ENCODE assay signal across 6 cellular contexts in the genomic region with DNA sequence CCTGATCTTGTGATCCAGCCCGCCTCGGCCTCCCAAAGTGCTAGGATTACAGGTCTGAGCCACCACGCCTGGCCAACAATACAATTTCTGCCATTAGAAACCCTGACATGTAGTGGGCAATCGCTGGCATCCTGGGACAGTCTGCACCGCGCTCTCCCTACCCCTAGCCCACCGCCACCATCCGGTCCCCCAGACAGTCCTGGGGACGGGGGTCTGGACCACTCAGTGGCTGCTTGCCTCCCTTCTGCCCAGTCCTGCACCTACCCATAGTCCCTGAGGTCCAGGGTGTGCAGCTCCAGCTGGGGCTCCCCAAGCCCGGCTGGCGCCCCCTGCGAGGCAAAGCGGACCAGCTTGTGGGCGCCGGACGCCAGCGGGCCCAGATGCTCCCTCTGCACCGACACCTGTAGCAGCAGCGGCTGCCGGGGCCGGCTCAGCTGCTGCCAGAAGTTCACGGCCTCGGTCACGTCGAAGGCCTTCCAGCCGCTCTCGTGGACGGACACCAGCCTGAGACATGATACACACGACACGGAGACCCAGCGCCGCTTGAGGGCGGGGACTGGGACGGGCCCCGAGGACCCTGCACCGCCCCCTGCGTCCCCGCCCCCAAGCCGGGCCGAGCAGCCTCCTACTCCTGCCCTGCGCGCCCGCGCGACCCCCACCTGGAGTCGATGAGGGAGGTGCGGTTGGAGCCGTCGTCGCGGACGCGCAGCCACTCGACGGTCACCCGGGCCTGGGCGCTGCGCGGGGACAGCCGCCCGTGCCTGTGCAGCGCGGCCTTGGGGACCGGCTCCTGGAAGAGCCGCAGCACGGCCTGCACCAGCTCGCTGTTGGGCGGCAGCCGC. TPM values are rescaled to one million over a fixed set of nuclear protein-coding genes. Genes with fewer than 3 reads are reported as not detected.
"Had no signal": no experiment of that assay in that cellular context is flagged by ENCODE, and none has a peak within 500 bp of the region (broad histone marks: within the 10 kb centered on the region; RNA-seq: fewer than 3 reads in every experiment).

No MANE protein-coding gene starts in this region.

RNA-seq across cellular contexts. Expression of gene LEFTY2, which starts 1.7 kb away (rescaled TPM):
- total RNA-seq: activated B cell treated with CpG ODN at 0.5 μM for 24 hours; activated T-cell treated with anti-CD3 and anti-CD28 coated beads, Interleukin-2, amount 50 U/mL, for 72 hours; natural killer cell treated with Interleukin-12 subunit alpha and Interleukin-12 subunit beta and Interleukin-15 and Interleukin-18, amount 100 ng/mL, for 72 hours; osteoblast; SK-MEL-5; T-helper 2 cell treated with Interferon-gamma antibody and Interleukin-4, amounts not matched to agents 100 ng/mL and 5 ng/mL, for 36 hours had no signal

RNA-seq across cellular contexts. Expression of gene LEFTY1, which starts 50.4 kb away (rescaled TPM):
- total RNA-seq: activated B cell treated with CpG ODN at 0.5 μM for 24 hours; activated T-cell treated with anti-CD3 and anti-CD28 coated beads, Interleukin-2, amount 50 U/mL, for 72 hours; natural killer cell treated with Interleukin-12 subunit alpha and Interleukin-12 subunit beta and Interleukin-15 and Interleukin-18, amount 100 ng/mL, for 72 hours; osteoblast; SK-MEL-5; T-helper 2 cell treated with Interferon-gamma antibody and Interleukin-4, amounts not matched to agents 100 ng/mL and 5 ng/mL, for 36 hours had no signal
